In the genomic region with DNA sequence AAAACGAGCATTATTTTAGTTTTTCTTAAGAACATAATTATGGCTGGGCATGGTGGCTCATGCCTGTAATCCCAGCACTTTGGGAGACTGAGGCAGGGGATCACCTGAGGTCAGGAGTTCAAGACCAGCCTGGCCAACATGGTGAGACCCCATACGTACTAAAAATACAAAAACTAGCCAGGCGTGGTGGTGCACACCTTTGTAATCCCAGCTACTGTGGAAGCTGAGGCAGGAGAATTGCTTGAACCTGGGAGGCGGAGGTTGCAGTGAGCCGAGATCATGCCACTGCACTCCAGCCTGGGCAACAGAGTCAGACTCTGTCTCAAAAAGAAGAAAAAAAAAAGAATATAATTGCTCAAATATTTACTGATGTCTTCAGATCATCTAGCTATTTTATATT, we compare ENCODE assay signal across 8 cellular contexts. TPM values are rescaled to one million over a fixed set of nuclear protein-coding genes. Genes with fewer than 3 reads are reported as not detected.
A peak's percentile ranks its signal among the peaks of the same experiment; 100 is the strongest.
DNase-seq lines count a peak whose midpoint lies in the region; ATAC-seq, FAIRE-seq and TF ChIP-seq lines count a peak whose summit lies in the region.
"Not testable (repeated sequence)": the region's sequence is repeated elsewhere in the genome, so short reads cannot be mapped to it uniquely, and the experiment has no call there.

No MANE protein-coding gene starts in this region.

- H3K9me3 Mint-ChIP-seq in H9; activated T-helper 17 cell treated with anti-CD3 and anti-CD28 coated beads, Interleukin-2, amount 50 U/mL, for 72 hours: not testable (repeated sequence)

- not testable (repeated sequence) for H3K9me2 ChIP-seq in OCI-LY1 (ENCODE audit: low read depth, low read length)

- intact Hi-C loops in pancreas (cut with DNase I); stomach (cut with DNase I; ENCODE audit: low total_unique reads); vagina (cut with DNase I): not testable (repeated sequence)

- not testable (repeated sequence) for TF ChIP-seq EP300 in stomach (IDR thresholded peaks at IDR 0.05)

- H4K91ac ChIP-seq in H9 (ENCODE audit: insufficient read length, low read depth, low read length), result not testable (repeated sequence)

- not testable (repeated sequence) for FAIRE-seq in pancreas (lab: Jason Lieb, UNC)

- H3K23me2 ChIP-seq in H9 (ENCODE audit: insufficient read length, low read depth, low read length, poor library complexity, severe bottlenecking), result not testable (repeated sequence)

- H2BK20ac ChIP-seq in H9 (ENCODE audit: low read depth, low read length, poor library complexity, severe bottlenecking), result not testable (repeated sequence)

- H3K36me3 Mint-ChIP-seq in H9 (ENCODE audit: insufficient read depth in 1 of 3, low read depth in 3 of 3), result peaks cover 0 to 12% (median 0%) of the 10 kb centered on the region in 3 experiments; a peak in 5 of 7 replicates
- not testable (repeated sequence) for H3K36me3 Mint-ChIP-seq in activated T-helper 17 cell treated with anti-CD3 and anti-CD28 coated beads, Interleukin-2, amount 50 U/mL, for 72 hours (ENCODE audit: low read depth)

- H3K56ac ChIP-seq in H9 (ENCODE audit: insufficient read length, low read depth, low read length), result not testable (repeated sequence)

- H4K20me1 ChIP-seq in H9 (ENCODE audit: control insufficient read depth, insufficient read depth, insufficient read length); OCI-LY1 (ENCODE audit: insufficient read depth, low read length): not testable (repeated sequence)

- H3K4me1 ChIP-seq in H9 (ENCODE audit: insufficient read depth, low read length) (peaks cover 25% of the 10 kb centered on the region), OCI-LY1 (ENCODE audit: insufficient read depth, low read length, severe bottlenecking) (peaks cover 49% of the 10 kb centered on the region), duodenal mucosa (ENCODE audit: control insufficient read depth in 1 of 2, insufficient read depth in 2 of 2, low read length in 2 of 2) (peaks cover 18 to 43% of the 10 kb centered on the region in 2 donors), liver (ENCODE audit: control insufficient read depth in 4 of 4, insufficient read depth in 4 of 4, low read length in 3 of 4) (peaks cover 6 to 54% (median 24%) of the 10 kb centered on the region in 4 donors), pancreas (peaks cover 26 to 66% (median 51%) of the 10 kb centered on the region in 3 donors), stomach (peaks cover 29 to 67% (median 47%) of the 10 kb centered on the region in 4 donors), vagina (peaks cover 40% of the 10 kb centered on the region)

- not testable (repeated sequence) for TF ChIP-seq RAD21 in liver (IDR thresholded peaks at IDR 0.05)

- H3K4me2 ChIP-seq in H9 (ENCODE audit: insufficient read depth, insufficient read length, low read length), result not testable (repeated sequence)
- peak overlapping the region; percentile 41; the same call in 1 of the 2 replicates for H3K4me2 ChIP-seq in OCI-LY1 (ENCODE audit: low read length)

- H2AFZ ChIP-seq in H9 (ENCODE audit: low read length); OCI-LY1 (ENCODE audit: low read length): not testable (repeated sequence)

- H3K27ac Mint-ChIP-seq in H9, result peak overlapping the region; percentile 65 to 98 (median 71); a peak in 2 of 7 replicates
- H3K27ac Mint-ChIP-seq in activated T-helper 17 cell treated with anti-CD3 and anti-CD28 coated beads, Interleukin-2, amount 50 U/mL, for 72 hours, result not testable (repeated sequence)

- not testable (repeated sequence) for H2BK5ac ChIP-seq in H9 (ENCODE audit: insufficient read length, low read length)

- H3K9me3 ChIP-seq in H9 (ENCODE audit: control insufficient read depth, low read depth, low read length); OCI-LY1 (ENCODE audit: low read length); duodenal mucosa (ENCODE audit: control insufficient read depth in 1 of 2, low read length in 2 of 2); liver (ENCODE audit: control insufficient read depth in 4 of 4, low read length in 3 of 4); pancreas; stomach; vagina: not testable (repeated sequence)

- not testable (repeated sequence) for TF ChIP-seq POLR2A in stomach (IDR thresholded peaks at IDR 0.05); vagina (IDR thresholded peaks at IDR 0.05)

- H3K9ac ChIP-seq in H9 (ENCODE audit: extremely low read depth, insufficient read length, low read length); OCI-LY1 (ENCODE audit: low read length); duodenal mucosa (ENCODE audit: low read depth in 1 of 2, low read length in 2 of 2): not testable (repeated sequence)
- H3K9ac ChIP-seq in liver (ENCODE audit: low read depth in 1 of 2, low read length in 2 of 2), result peak overlapping the region; percentile 47 to 68

- H2BK12ac ChIP-seq in H9 (ENCODE audit: insufficient read length, low read depth, low read length), result not testable (repeated sequence)

- H3K4me1 Mint-ChIP-seq in H9, result peaks cover 78 to 81% of the 10 kb centered on the region in 2 experiments
- peaks cover 11% of the 10 kb centered on the region for H3K4me1 Mint-ChIP-seq in activated T-helper 17 cell treated with anti-CD3 and anti-CD28 coated beads, Interleukin-2, amount 50 U/mL, for 72 hours

- H3T11ph ChIP-seq in H9 (ENCODE audit: low read length), result not testable (repeated sequence)

- not testable (repeated sequence) for H2BK120ac ChIP-seq in H9 (ENCODE audit: low read depth, low read length, poor library complexity, severe bottlenecking)

- TF ChIP-seq CTCF in H9 (conservative IDR thresholded peaks at IDR 0.05); OCI-LY1 (IDR thresholded peaks at IDR 0.05; ENCODE audit: low read length); liver (IDR thresholded peaks at IDR 0.05; ENCODE audit: low read depth, low read length, missing input control); pancreas (IDR thresholded peaks at IDR 0.05); stomach (IDR thresholded peaks at IDR 0.05); vagina (IDR thresholded peaks at IDR 0.05): not testable (repeated sequence)

- DNase-seq in H9; pancreas; stomach; vagina (ENCODE audit: extremely low spot score in 2 of 2): not testable (repeated sequence)

- H4K5ac ChIP-seq in H9 (ENCODE audit: insufficient read length, low read depth, low read length), result not testable (repeated sequence)

- not testable (repeated sequence) for H3K14ac ChIP-seq in H9 (ENCODE audit: insufficient read depth, low read length)

- not testable (repeated sequence) for H3K27ac ChIP-seq in H9 (ENCODE audit: insufficient read length, low read depth, low read length)
- peak overlapping the region; percentile 38 for H3K27ac ChIP-seq in OCI-LY1 (ENCODE audit: low read depth, low read length, poor library complexity, severe bottlenecking)
- peak overlapping the region; percentile 13 for H3K27ac ChIP-seq in duodenal mucosa (ENCODE audit: low read depth, low read length)
- H3K27ac ChIP-seq in liver (ENCODE audit: low read depth in 1 of 2, low read length in 2 of 2), result peak overlapping the region; percentile 65 to 80
- H3K27ac ChIP-seq in pancreas, result peak overlapping the region; percentile 17 to 84 (median 52)
- peak overlapping the region; percentile 2 to 75 (median 49) for H3K27ac ChIP-seq in stomach
- H3K27ac ChIP-seq in vagina, result peak overlapping the region; percentile 73

- no CpG with 5 or more reads among the region's 5 CpGs for WGBS in H9 (ENCODE audit: extremely low coverage, insufficient read length, low lambda C conversion rate)
- 36% methylated on average over 5 of the region's 5 CpGs for WGBS in liver
- 48 to 51% methylated on average over 5 of the region's 5 CpGs for WGBS in pancreas, 2 donors
- 59 to 70% (median 66%) methylated on average over 5 of the region's 5 CpGs for WGBS in stomach, 5 donors

- H2BK15ac ChIP-seq in H9 (ENCODE audit: low read depth, low read length), result not testable (repeated sequence)

- not testable (repeated sequence) for H3K23ac ChIP-seq in H9 (ENCODE audit: insufficient read length, low read depth, low read length)

- not testable (repeated sequence) for ATAC-seq in activated T-helper 17 cell treated with anti-CD3 and anti-CD28 coated beads, Interleukin-2, amount 50 U/mL, for 72 hours (replicated peaks); pancreas

- H3K4me3 ChIP-seq in OCI-LY1 (ENCODE audit: low read depth, low read length, poor library complexity, severe bottlenecking); duodenal mucosa (ENCODE audit: low read depth in 1 of 2, low read length in 2 of 2); liver (ENCODE audit: low read depth in 1 of 3, low read length in 3 of 3); pancreas; stomach; vagina: not testable (repeated sequence)

- H3K79me2 ChIP-seq in H9 (ENCODE audit: insufficient read depth, low read length), result peaks cover 66% of the 10 kb centered on the region; the same call in 1 of the 2 replicates
- not testable (repeated sequence) for H3K79me2 ChIP-seq in OCI-LY1 (ENCODE audit: insufficient read depth, low read length)

- H3K27me3 Mint-ChIP-seq in H9 (ENCODE audit: low read depth); activated T-helper 17 cell treated with anti-CD3 and anti-CD28 coated beads, Interleukin-2, amount 50 U/mL, for 72 hours: not testable (repeated sequence)

- not testable (repeated sequence) for H3K79me1 ChIP-seq in H9 (ENCODE audit: insufficient read depth, low read depth, low read length, poor library complexity, severe bottlenecking)

- not testable (repeated sequence) for H3K36me3 ChIP-seq in OCI-LY1 (ENCODE audit: insufficient read depth, low read length); duodenal mucosa (ENCODE audit: control insufficient read depth in 1 of 2, insufficient read depth in 2 of 2, low read length in 2 of 2); liver (ENCODE audit: control insufficient read depth in 4 of 4, insufficient read depth in 3 of 4, low read depth in 1 of 4, low read length in 3 of 4); pancreas; stomach; vagina

- H4K8ac ChIP-seq in H9 (replicated peaks; ENCODE audit: insufficient read length, low read depth, low read length), result not testable (repeated sequence)

- H3K4me3 Mint-ChIP-seq in H9, result not testable (repeated sequence)
- peak overlapping the region; percentile 31 for H3K4me3 Mint-ChIP-seq in activated T-helper 17 cell treated with anti-CD3 and anti-CD28 coated beads, Interleukin-2, amount 50 U/mL, for 72 hours

- H2AK5ac ChIP-seq in H9 (ENCODE audit: insufficient read length, low read length), result not testable (repeated sequence)

- H3K27me3 ChIP-seq in H9 (ENCODE audit: insufficient read depth, low read length); OCI-LY1 (ENCODE audit: insufficient read depth, low read length); duodenal mucosa (ENCODE audit: control insufficient read depth in 1 of 2, insufficient read depth in 2 of 2, low read length in 2 of 2); liver (ENCODE audit: control insufficient read depth in 4 of 4, insufficient read depth in 4 of 4, low read length in 3 of 4); pancreas; stomach; vagina: not testable (repeated sequence)

- H3K18ac ChIP-seq in H9 (ENCODE audit: insufficient read length, low read depth, low read length), result not testable (repeated sequence)

- not testable (repeated sequence) for H3K4ac ChIP-seq in H9 (ENCODE audit: low read depth, low read length)

- not testable (repeated sequence) for H3F3A ChIP-seq in OCI-LY1 (ENCODE audit: insufficient read depth, low read length)

RNA-seq across cellular contexts. Expression of gene PHLPP1, which starts 25.3 kb away (rescaled TPM):
- total RNA-seq in H9 (2021) (38.8 and 39.9 TPM in 2 replicates), liver (10 to 100 TPM; 10.5 to 14.5 TPM), pancreas (10 to 100 TPM in 3 of 6 donors, 1 to 10 TPM in 3; 7.5 to 14.7 (median 9.9) TPM), stomach (10 to 100 TPM in 4 of 5 donors, 1 to 10 TPM in 1; 5.4 to 77.0 (median 19.3) TPM), vagina (20.6 TPM)
- 10 to 100 TPM; 12.1 to 13.7 TPM for total RNA-seq in activated T-helper 17 cell treated with anti-CD3 and anti-CD28 coated beads, Interleukin-2, amount 50 U/mL, for 72 hours
- polyA plus RNA-seq in liver (1 to 10 TPM; 4.2 to 6.8 TPM), pancreas (1 to 10 TPM; 2.9 to 4.0 TPM), stomach (10 to 100 TPM in 1 of 3 donors, 1 to 10 TPM in 2; 2.1 to 11.0 (median 2.6) TPM)
